In the genomic region with DNA sequence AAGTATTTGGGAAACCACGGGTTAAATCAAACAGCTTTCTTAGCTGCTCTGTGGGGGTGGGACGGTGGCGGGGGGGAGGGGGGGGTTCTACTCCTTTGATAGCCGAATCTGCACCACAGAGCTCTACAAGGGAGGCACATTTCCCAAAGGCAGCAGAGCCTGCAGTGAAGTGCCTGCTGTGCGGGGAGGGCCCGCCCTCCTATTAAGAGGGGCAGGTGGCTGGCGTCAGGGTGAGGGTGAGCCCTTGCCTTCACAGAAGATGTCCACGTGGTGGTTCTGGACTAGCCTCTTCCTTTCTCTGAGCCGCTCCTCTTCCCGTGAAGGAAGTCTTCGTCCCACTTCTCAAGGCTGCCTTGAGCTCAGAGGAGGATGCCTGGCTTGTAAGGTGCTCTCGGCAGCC, we compare ENCODE assay signal across 1 cellular context.
TF ChIP-seq lines count a peak whose summit lies in the region.

No MANE protein-coding gene starts in this region.

TF ChIP-seq in GM23338, 12 proteins besides CTCF, POLR2A, EP300 and RAD21 (continued from another document):
- TF ChIP-seq ZNF462 (CRISPR knock-in tag; IDR thresholded peaks at IDR 0.05) (no peak), EZH2phosphoT487 (IDR thresholded peaks at IDR 0.05; ENCODE audit: unreplicated experiment) (no peak), JUNB (IDR thresholded peaks at IDR 0.05; ENCODE audit: unreplicated experiment) (no peak), ZNF114 (CRISPR knock-in tag; IDR thresholded peaks at IDR 0.05) (no peak), EZH2 (IDR thresholded peaks at IDR 0.05; ENCODE audit: low read depth, unreplicated experiment) (no peak), ZNF331 (CRISPR knock-in tag; IDR thresholded peaks at IDR 0.05; ENCODE audit: low read depth) (no peak), REST (IDR thresholded peaks at IDR 0.05; ENCODE audit: unreplicated experiment) (no peak), STAT1 (IDR thresholded peaks at IDR 0.05; ENCODE audit: unreplicated experiment) (no peak), NANOG (IDR thresholded peaks at IDR 0.05; ENCODE audit: borderline replicate concordance) (no peak), POLR2AphosphoS5 (IDR thresholded peaks at IDR 0.05; ENCODE audit: low read depth) (no peak), CREB1 (CRISPR knock-in tag; IDR thresholded peaks at IDR 0.05; ENCODE audit: low read depth) (no peak)
